In genomic region chr20:52760791-52761190, GRCh38 we compare ENCODE assay signal across 1 cellular context.
TF ChIP-seq lines count a peak whose summit lies in the region.

No MANE protein-coding gene starts in this region.

TF ChIP-seq in WTC11, 78 proteins besides CTCF, POLR2A, EP300 and RAD21 (continued from another document):
- no peak for TF ChIP-seq ZNF281 (CRISPR knock-in tag; IDR thresholded peaks at IDR 0.05)
